In the genomic region with DNA sequence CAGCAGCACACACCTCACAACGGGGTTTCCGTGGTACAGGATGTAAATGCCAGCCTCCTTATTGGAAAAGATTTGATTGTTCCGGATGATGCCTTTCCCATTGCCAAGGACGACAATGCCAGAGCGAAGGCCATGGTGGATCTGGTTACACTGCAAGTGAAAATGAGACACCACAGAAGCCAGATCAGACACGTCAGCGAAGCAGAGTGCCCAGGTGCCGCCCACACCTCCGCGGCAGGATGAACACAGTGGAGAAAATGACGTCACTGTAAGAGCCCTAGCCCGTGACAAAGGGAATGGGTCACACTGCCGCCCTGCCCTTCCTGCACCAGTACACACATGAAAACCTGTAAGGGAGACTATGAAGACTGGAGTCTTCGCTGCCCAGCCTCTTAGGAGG, we compare ENCODE assay signal across 9 cellular contexts. TPM values are rescaled to one million over a fixed set of nuclear protein-coding genes. Genes with fewer than 3 reads are reported as not detected.
DNase-seq lines count a peak whose midpoint lies in the region; ATAC-seq and TF ChIP-seq lines count a peak whose summit lies in the region.
"Had no signal": no experiment of that assay in that cellular context is flagged by ENCODE, and none has a peak within 500 bp of the region (broad histone marks: within the 10 kb centered on the region; RNA-seq: fewer than 3 reads in every experiment).

No MANE protein-coding gene starts in this region.

- no peaks in the 10 kb centered on the region for H3K9me3 Mint-ChIP-seq in activated CD8-positive, alpha-beta T cell treated with anti-CD3 and anti-CD28 coated beads for 36 hours

- POLR2A ChIA-PET in activated CD8-positive, alpha-beta T cell treated with anti-CD3 and anti-CD28 coated beads for 36 hours (lab: Charles Lee), result no interaction called here

- H3K27ac Mint-ChIP-seq in activated CD8-positive, alpha-beta T cell treated with anti-CD3 and anti-CD28 coated beads for 36 hours, result peak overlapping the region; percentile 91

- peaks cover 13% of the 10 kb centered on the region for H3K4me1 Mint-ChIP-seq in activated CD8-positive, alpha-beta T cell treated with anti-CD3 and anti-CD28 coated beads for 36 hours (ENCODE audit: low read depth)

- H3K36me3 ChIP-seq in SJCRH30, result peaks cover 43% of the 10 kb centered on the region

- H3K4me3 Mint-ChIP-seq in activated CD8-positive, alpha-beta T cell treated with anti-CD3 and anti-CD28 coated beads for 36 hours, result peak overlapping the region; percentile 64

- H3K27ac ChIP-seq in SJCRH30, result no peak overlapping the region
- H3K27ac ChIP-seq: VCaP had no signal

- intact Hi-C loops in activated CD8-positive, alpha-beta T cell treated with anti-CD3 and anti-CD28 coated beads for 36 hours (cut with micrococcal nuclease), result no loop called here

- H3K4me1 ChIP-seq in SJCRH30, result no peaks in the 10 kb centered on the region

- no peaks in the 10 kb centered on the region for H3K27me3 Mint-ChIP-seq in activated CD8-positive, alpha-beta T cell treated with anti-CD3 and anti-CD28 coated beads for 36 hours

- no peaks in the 10 kb centered on the region for H3K27me3 ChIP-seq in SJCRH30

- TF ChIP-seq CTCF in GM12864 (IDR thresholded peaks at IDR 0.05; ENCODE audit: low read depth, low read length, missing control alignments), result no peak
- no peak for TF ChIP-seq CTCF in activated CD8-positive, alpha-beta T cell treated with anti-CD3 and anti-CD28 coated beads for 36 hours (IDR thresholded peaks at IDR 0.05)

- peaks cover 6% of the 10 kb centered on the region for H3K36me3 Mint-ChIP-seq in activated CD8-positive, alpha-beta T cell treated with anti-CD3 and anti-CD28 coated beads for 36 hours (ENCODE audit: low read depth)

- peak; percentile 79 for DNase-seq in GM12864 (ENCODE audit: low read depth)
- peak; percentile 82 for DNase-seq in activated CD8-positive, alpha-beta T cell treated with anti-CD3 and anti-CD28 coated beads for 36 hours
- peak; percentile 63 for DNase-seq in iris pigment epithelial cell (ENCODE audit: low read depth)
- peak; percentile 14 to 36 for DNase-seq in stimulated activated CD8-positive, alpha-beta memory T cell treated with anti-CD3 and anti-CD28 coated beads, Interleukin-7, amount 100 ng/mL, for 1 hour (ENCODE audit: low read depth in 2 of 2)
- DNase-seq in SJCRH30, result no peak
- DNase-seq in cerebellum (ENCODE audit: low spot score), result no peak
- DNase-seq in inferior parietal cortex (ENCODE audit: extremely low spot score), result no peak

- CTCF ChIA-PET in activated CD8-positive, alpha-beta T cell treated with anti-CD3 and anti-CD28 coated beads for 36 hours (lab: Charles Lee), result no interaction called here

- no peaks in the 10 kb centered on the region for H3K9me3 ChIP-seq in SJCRH30 (replicated peaks)

- H3K4me3 ChIP-seq in GM12864 (ENCODE audit: low read depth, low read length) (peak overlapping the region; percentile 17), SJCRH30 (no peak overlapping the region)

- ATAC-seq in HG03280 (IDR thresholded peaks at IDR 0.05; ENCODE audit: unreplicated experiment), result peak; percentile 70
- ATAC-seq in activated CD8-positive, alpha-beta T cell treated with anti-CD3 and anti-CD28 coated beads for 36 hours, result peak; percentile 86

RNA-seq across cellular contexts. Expression of gene POLR1E, which starts 43.4 kb away (rescaled TPM):
- 10 to 100 TPM; 66.9 to 70.5 TPM for total RNA-seq in activated CD8-positive, alpha-beta T cell treated with anti-CD3 and anti-CD28 coated beads for 36 hours
- total RNA-seq in SJCRH30 (2014; rRNA removed; shearing (Covaris generic)), result 40.6 and 41.9 TPM in 2 replicates
- 22.1 TPM for total RNA-seq in cerebellum

RNA-seq across cellular contexts. Expression of gene FBXO10, which starts 47.1 kb away (rescaled TPM):
- 1 to 10 TPM; 2.5 to 3.6 TPM for total RNA-seq in activated CD8-positive, alpha-beta T cell treated with anti-CD3 and anti-CD28 coated beads for 36 hours
- 31.3 and 32.2 TPM in 2 replicates for total RNA-seq in SJCRH30 (2014; rRNA removed; shearing (Covaris generic))
- total RNA-seq in cerebellum, result 16.5 TPM

Comparison
In these comparisons a context has a peak if more than half of its experiments do, and no peak if none do; other contexts are left out.
1. DNase-seq: peak in GM12864 (single experiment), activated CD8-positive, alpha-beta T cell treated with anti-CD3 and anti-CD28 coated beads for 36 hours (single experiment), iris pigment epithelial cell (single experiment) and stimulated activated CD8-positive, alpha-beta memory T cell treated with anti-CD3 and anti-CD28 coated beads, Interleukin-7, amount 100 ng/mL, for 1 hour (2 of 2); none in SJCRH30 (0 of 2), cerebellum (single experiment) and inferior parietal cortex (single experiment).